In genomic region chr10:72542396-72542815, GRCh38 we compare ENCODE assay signal across 15 cellular contexts.
DNase-seq lines count a peak whose midpoint lies in the region; ATAC-seq, FAIRE-seq and TF ChIP-seq lines count a peak whose summit lies in the region.
"Had no signal": no experiment of that assay in that cellular context is flagged by ENCODE, and none has a peak within 500 bp of the region (broad histone marks: within the 10 kb centered on the region; RNA-seq: fewer than 3 reads in every experiment).

No MANE protein-coding gene starts in this region.

- intact Hi-C loops in psoas muscle (cut with DNase I) = no loop called here

- H3K27me3 ChIP-seq in psoas muscle (ENCODE audit: insufficient read depth in 3 of 3, low read length in 2 of 3) = no peaks in the 10 kb centered on the region
- H3K27me3 ChIP-seq: BLaER1 treated with 17β-estradiol and CSF1 and Interleukin-3, amounts not matched to agents 10 nM and 100 nM had no signal

- no peak for FAIRE-seq in RCC 7860 (lab: Jason Lieb, UNC)

- WGBS in psoas muscle, 3 donors = 41 to 67% (median 42%) methylated on average over 8 of the region's 8 CpGs

- ATAC-seq in left lobe of liver = peak; percentile 97
- ATAC-seq in psoas muscle = peak; percentile 58 to 82 (median 64)
- no peak for ATAC-seq in GM19324 (IDR thresholded peaks at IDR 0.05; ENCODE audit: low FRiP score, unreplicated experiment)

- peaks cover 0 to 10% of the 10 kb centered on the region in 2 experiments; a peak in 1 of 3 replicates for H3K36me3 ChIP-seq in HEK293 (ENCODE audit: control insufficient read depth in 2 of 2, insufficient read depth in 1 of 2, low read length in 2 of 2)
- peaks cover 3 to 8% of the 10 kb centered on the region in 2 donors for H3K36me3 ChIP-seq in psoas muscle (ENCODE audit: insufficient read depth in 1 of 2, low read depth in 1 of 2)

- H3K9me3 ChIP-seq in HEK293 (ENCODE audit: control insufficient read depth, insufficient read depth, low read depth, low read length) (no peaks in the 10 kb centered on the region), psoas muscle (peaks cover 8% of the 10 kb centered on the region)

- DNase-seq in NCI-H524 (lab: John Stamatoyannopoulos, UW) = peak; percentile 61 to 80
- DNase-seq in left lobe of liver (ENCODE audit: low spot score) = peak; percentile 78
- DNase-seq in psoas muscle = peak; percentile 22 to 60
- no peak for DNase-seq in RCC 7860 (ENCODE audit: low spot score)
- DNase-seq in NCI-H1105 (lab: John Stamatoyannopoulos, UW) = no peak
- DNase-seq: CD8-positive, alpha-beta memory T cell; DMS79; H9; KG1; NCI-H187 treated with DMSO at 0.1 percent for 48 hours; SHP77; SK-N-SH had no signal

- H3K27ac ChIP-seq in HEK293 (ENCODE audit: extremely low read depth, low read depth, low read length) (no peak overlapping the region), psoas muscle (no peak overlapping the region)
- H3K27ac ChIP-seq: BLaER1 treated with 17β-estradiol and CSF1 and Interleukin-3, amounts not matched to agents 10 nM and 100 nM had no signal

- TF ChIP-seq CTCF in HEK293 (tag by site-specific recombination; IDR thresholded peaks at IDR 0.05) (no peak), psoas muscle (IDR thresholded peaks at IDR 0.05) (no peak)

- CTCF ChIA-PET in HEK293 (lab: Yijun Ruan, JAX) = interaction anchor here (0.8 kb wide), 1 partner anchor 16 kb away, joined by 4 read pairs; no protein-coding TSS in a partner anchor

- POLR2A ChIA-PET in HEK293 (lab: Yijun Ruan, JAX) = no interaction called here

- H3K4me1 ChIP-seq in HEK293 (ENCODE audit: control insufficient read depth, insufficient read depth, low read length) (peaks cover under 1% of the 10 kb centered on the region; the same call in 1 of the 2 replicates), psoas muscle (peaks cover 10% of the 10 kb centered on the region)

- H3K4me3 ChIP-seq in HEK293 (ENCODE audit: low read depth, low read length) (no peak overlapping the region), psoas muscle (no peak overlapping the region)

TF ChIP-seq in HEK293, 187 proteins besides CTCF, POLR2A, EP300 and RAD21:
- TF ChIP-seq ZNF639 (tag by site-specific recombination; IDR thresholded peaks at IDR 0.05) (no peak), SCRT2 (tag by site-specific recombination; IDR thresholded peaks at IDR 0.05) (0 out of 2 replicates have a peak, but pooled peaks have one; percentile 48)

Comparison
In these comparisons a context has a peak if more than half of its experiments do, and no peak if none do; other contexts are left out.
1. DNase-seq: peak in NCI-H524 (2 of 2), left lobe of liver (single experiment) and psoas muscle (2 of 2); none in RCC 7860 (single experiment) and NCI-H1105 (single experiment).